ENCODE assay signal across 19 cellular contexts in the genomic region with DNA sequence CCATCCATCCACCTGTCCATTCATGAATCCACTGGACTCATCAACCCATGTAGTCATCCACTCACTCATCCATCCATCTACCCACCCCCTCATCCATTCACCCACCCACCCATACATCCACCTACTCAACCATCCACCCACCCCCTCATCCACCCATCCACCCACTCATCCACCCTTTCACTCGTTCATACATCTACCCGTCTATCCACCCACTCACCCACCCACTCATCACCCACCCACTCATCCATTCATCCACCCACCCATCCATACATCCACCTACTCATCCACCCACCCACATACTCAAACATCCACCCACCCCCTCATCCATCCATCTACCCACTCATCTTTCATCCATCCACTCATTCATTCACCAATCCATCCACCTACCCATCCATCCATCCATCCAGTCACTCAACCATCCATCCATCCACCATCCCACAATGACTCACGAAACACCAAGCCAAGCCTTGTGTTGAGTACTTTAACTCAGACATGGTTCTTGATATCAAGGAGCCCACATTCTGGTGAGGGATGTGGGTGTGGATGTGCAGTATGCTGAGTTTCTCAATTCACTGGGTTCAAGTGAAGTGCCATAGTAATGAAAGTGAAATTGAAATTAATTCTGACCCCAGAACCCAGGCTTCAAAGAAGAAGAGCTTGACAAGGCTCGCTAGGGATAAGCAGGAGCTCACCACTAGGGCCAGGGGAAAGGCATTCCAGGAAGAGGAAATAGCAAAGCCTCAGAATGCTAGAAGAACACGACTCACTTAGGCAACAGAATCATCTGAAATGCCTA. TPM values are rescaled to one million over a fixed set of nuclear protein-coding genes. Genes with fewer than 3 reads are reported as not detected.
DNase-seq lines count a peak whose midpoint lies in the region; ATAC-seq and TF ChIP-seq lines count a peak whose summit lies in the region.
"Had no signal": no experiment of that assay in that cellular context is flagged by ENCODE, and none has a peak within 500 bp of the region (broad histone marks: within the 10 kb centered on the region; RNA-seq: fewer than 3 reads in every experiment).

No MANE protein-coding gene starts in this region.

- H3K56ac ChIP-seq in mesendoderm (ENCODE audit: low read length): no peak overlapping the region

- H3K27ac Mint-ChIP-seq in activated CD8-positive, alpha-beta memory T cell treated with anti-CD3 and anti-CD28 coated beads, Interleukin-2, amount 10 ng/mL, durations not matched to agents 7 days and 5 days: no peak overlapping the region

- no peaks in the 10 kb centered on the region for H3K36me3 ChIP-seq in HEK293 (ENCODE audit: control insufficient read depth in 2 of 2, insufficient read depth in 1 of 2, low read length in 2 of 2)
- H3K36me3 ChIP-seq in mesendoderm (ENCODE audit: control insufficient read depth, insufficient read depth, low read length): no peaks in the 10 kb centered on the region
- H3K36me3 ChIP-seq: BE2C, right lobe of liver had no signal

- H3K79me1 ChIP-seq in mesendoderm (ENCODE audit: low read length): no peaks in the 10 kb centered on the region

- no peaks in the 10 kb centered on the region for H3K4me1 ChIP-seq in HEK293 (ENCODE audit: control insufficient read depth, insufficient read depth, low read length)
- H3K4me1 ChIP-seq in mesendoderm (ENCODE audit: control insufficient read depth, low read depth, low read length): no peaks in the 10 kb centered on the region
- H3K4me1 ChIP-seq: BE2C, right lobe of liver had no signal

- DNase-seq in CD1c-positive myeloid dendritic cell (ENCODE audit: extremely low spot score) (peak; percentile 5), mesendoderm (no peak), dorsolateral prefrontal cortex (no peak)
- peak; percentile 64 for DNase-seq in activated CD8-positive, alpha-beta memory T cell treated with anti-CD3 and anti-CD28 coated beads, Interleukin-2, amount 10 ng/mL, durations not matched to agents 7 days and 5 days
- DNase-seq in stimulated activated CD4-positive, alpha-beta T cell treated with anti-CD3 and anti-CD28 coated beads, Interleukin-2, amount 100 ng/mL, for 48 hours: no peak
- DNase-seq: BE2C, dermis blood vessel endothelial cell, GF-D8, H7, left ventricle myocardium superior, NCI-H2081 treated with DMSO at 0.1 percent for 48 hours, NCI-H524, right lobe of liver, substantia nigra had no signal

- H3K27me3 Mint-ChIP-seq in activated CD8-positive, alpha-beta memory T cell treated with anti-CD3 and anti-CD28 coated beads, Interleukin-2, amount 10 ng/mL, durations not matched to agents 7 days and 5 days: peaks cover 9% of the 10 kb centered on the region
- H3K27me3 Mint-ChIP-seq: T-cell had no signal

- H2AK5ac ChIP-seq in mesendoderm (ENCODE audit: low read length): no peak overlapping the region

- H2BK5ac ChIP-seq in mesendoderm (ENCODE audit: low read length): no peak overlapping the region

- H3K9ac ChIP-seq in mesendoderm (ENCODE audit: low read length): no peak overlapping the region

- CTCF ChIA-PET in HEK293 (lab: Yijun Ruan, JAX): no interaction called here
- CTCF ChIA-PET in activated CD8-positive, alpha-beta memory T cell treated with anti-CD3 and anti-CD28 coated beads, Interleukin-2, amount 10 ng/mL, durations not matched to agents 7 days and 5 days (lab: Charles Lee): no interaction called here

- H3K4ac ChIP-seq in mesendoderm (ENCODE audit: low read depth, low read length): no peak overlapping the region

- H3K36me3 Mint-ChIP-seq in activated CD8-positive, alpha-beta memory T cell treated with anti-CD3 and anti-CD28 coated beads, Interleukin-2, amount 10 ng/mL, durations not matched to agents 7 days and 5 days: peaks cover 7% of the 10 kb centered on the region
- H3K36me3 Mint-ChIP-seq: T-cell had no signal

- H2BK15ac ChIP-seq in mesendoderm (replicated peaks; ENCODE audit: low read depth): no peak overlapping the region

- no peak overlapping the region for H3K4me3 ChIP-seq in HEK293 (ENCODE audit: low read depth, low read length)
- H3K4me3 ChIP-seq in mesendoderm (ENCODE audit: low read length): no peak overlapping the region
- no peak overlapping the region for H3K4me3 ChIP-seq in dorsolateral prefrontal cortex
- H3K4me3 ChIP-seq: GM12878, right lobe of liver had no signal

- POLR2A ChIA-PET in HEK293 (lab: Yijun Ruan, JAX): no interaction called here

- no peaks in the 10 kb centered on the region for H3K79me2 ChIP-seq in mesendoderm (ENCODE audit: control insufficient read depth, insufficient read depth, low read length)

- WGBS in mesendoderm (ENCODE audit: extremely low coverage, insufficient coverage, low lambda C conversion rate): 100% methylated on average over 1 of the region's 5 CpGs

- intact Hi-C loops in dorsolateral prefrontal cortex (cut with DNase I): no loop called here

- peak overlapping the region; percentile 24 for H3K23ac ChIP-seq in mesendoderm (ENCODE audit: low read length)

- H3K4me3 Mint-ChIP-seq in activated CD8-positive, alpha-beta memory T cell treated with anti-CD3 and anti-CD28 coated beads, Interleukin-2, amount 10 ng/mL, durations not matched to agents 7 days and 5 days: no peak overlapping the region
- H3K4me3 Mint-ChIP-seq: T-cell had no signal

- H3K18ac ChIP-seq in mesendoderm (ENCODE audit: low read length): no peak overlapping the region

- no peak overlapping the region for H2BK120ac ChIP-seq in mesendoderm (ENCODE audit: low read depth, low read length)

- no peaks in the 10 kb centered on the region for H3K27me3 ChIP-seq in mesendoderm (ENCODE audit: insufficient read depth, low read length, poor library complexity)
- H3K27me3 ChIP-seq in dorsolateral prefrontal cortex: peaks cover 0 to 6% (median 0%) of the 10 kb centered on the region in 45 donors
- H3K27me3 ChIP-seq: BE2C, right lobe of liver had no signal

- H3K27ac ChIP-seq in HEK293 (ENCODE audit: extremely low read depth, low read depth, low read length): no peak overlapping the region
- H3K27ac ChIP-seq in mesendoderm (ENCODE audit: low read depth, low read length): no peak overlapping the region
- H3K27ac ChIP-seq in dorsolateral prefrontal cortex: no peak overlapping the region
- H3K27ac ChIP-seq: right lobe of liver, VCaP had no signal

- ATAC-seq in activated CD8-positive, alpha-beta memory T cell treated with anti-CD3 and anti-CD28 coated beads, Interleukin-2, amount 10 ng/mL, durations not matched to agents 7 days and 5 days: peak; percentile 43
- ATAC-seq in GM21786 (IDR thresholded peaks at IDR 0.05; ENCODE audit: unreplicated experiment): no peak
- ATAC-seq: GM12878, left ventricle myocardium superior, right lobe of liver, T-cell had no signal

- TF ChIP-seq CTCF in HEK293 (tag by site-specific recombination; IDR thresholded peaks at IDR 0.05): no peak
- TF ChIP-seq CTCF in dorsolateral prefrontal cortex (IDR thresholded peaks at IDR 0.05 in 54 of 56, conservative IDR thresholded peaks at IDR 0.05 in 2 of 56; ENCODE audit: low read depth in 1 of 56, partially characterized antibody in 56 of 56): no peak

- no peak overlapping the region for H4K8ac ChIP-seq in mesendoderm (ENCODE audit: low read depth, low read length)

- H3K9me3 ChIP-seq in HEK293 (ENCODE audit: control insufficient read depth, insufficient read depth, low read depth, low read length): no peaks in the 10 kb centered on the region
- H3K9me3 ChIP-seq: BE2C, right lobe of liver had no signal

- H4K5ac ChIP-seq in mesendoderm (ENCODE audit: low read length): no peak overlapping the region

- H3K9me3 Mint-ChIP-seq in activated CD8-positive, alpha-beta memory T cell treated with anti-CD3 and anti-CD28 coated beads, Interleukin-2, amount 10 ng/mL, durations not matched to agents 7 days and 5 days (ENCODE audit: low read depth): peaks cover 6% of the 10 kb centered on the region

- H3K4me1 Mint-ChIP-seq in activated CD8-positive, alpha-beta memory T cell treated with anti-CD3 and anti-CD28 coated beads, Interleukin-2, amount 10 ng/mL, durations not matched to agents 7 days and 5 days: peaks cover 24% of the 10 kb centered on the region

- no peak overlapping the region for H3K4me2 ChIP-seq in mesendoderm (ENCODE audit: low read length)

TF ChIP-seq in HEK293, 187 proteins besides CTCF, POLR2A, EP300 and RAD21:
- TF ChIP-seq ZNF670 (tag by site-specific recombination; IDR thresholded peaks at IDR 0.05; ENCODE audit: low read depth) (no peak), EGR2 (tag by site-specific recombination; IDR thresholded peaks at IDR 0.05; ENCODE audit: low read depth) (peak; percentile 100), ZFHX2 (tag by site-specific recombination; conservative IDR thresholded peaks at IDR 0.05) (peak; percentile 99), ZNF366 (tag by site-specific recombination; conservative IDR thresholded peaks at IDR 0.05) (peak; percentile 10; the same call in 1 of the 2 replicates)

RNA-seq across cellular contexts. Expression of gene RTL6, which starts 37.5 kb away (rescaled TPM):
- 1 to 10 TPM; 7.1 to 7.5 TPM for total RNA-seq in activated CD8-positive, alpha-beta memory T cell treated with anti-CD3 and anti-CD28 coated beads, Interleukin-2, amount 10 ng/mL, durations not matched to agents 7 days and 5 days
- polyA plus RNA-seq in mesendoderm (2013, experiment 1 of 2): 11.7 TPM
- 11.5 TPM for polyA plus RNA-seq in mesendoderm (2013, experiment 2 of 2)
- total RNA-seq in dorsolateral prefrontal cortex: 10 to 100 TPM; 33.2 to 58.7 (median 44.0) TPM

Comparison
In these comparisons a context has a peak if more than half of its experiments do, and no peak if none do; other contexts are left out.
1. DNase-seq: peak in CD1c-positive myeloid dendritic cell (single experiment) and activated CD8-positive, alpha-beta memory T cell treated with anti-CD3 and anti-CD28 coated beads, Interleukin-2, amount 10 ng/mL, durations not matched to agents 7 days and 5 days (single experiment); none in mesendoderm (single experiment), dorsolateral prefrontal cortex (0 of 10) and stimulated activated CD4-positive, alpha-beta T cell treated with anti-CD3 and anti-CD28 coated beads, Interleukin-2, amount 100 ng/mL, for 48 hours (0 of 2).
2. RNA of gene RTL6, which starts 37.5 kb away (total RNA-seq): 33.2 to 58.7 TPM in dorsolateral prefrontal cortex; 7.1 to 7.5 TPM in activated CD8-positive, alpha-beta memory T cell treated with anti-CD3 and anti-CD28 coated beads, Interleukin-2, amount 10 ng/mL, durations not matched to agents 7 days and 5 days; every median in the first group is over 4 times any median in the second.